ENCODE assay signal across 8 cellular contexts in the genomic region with DNA sequence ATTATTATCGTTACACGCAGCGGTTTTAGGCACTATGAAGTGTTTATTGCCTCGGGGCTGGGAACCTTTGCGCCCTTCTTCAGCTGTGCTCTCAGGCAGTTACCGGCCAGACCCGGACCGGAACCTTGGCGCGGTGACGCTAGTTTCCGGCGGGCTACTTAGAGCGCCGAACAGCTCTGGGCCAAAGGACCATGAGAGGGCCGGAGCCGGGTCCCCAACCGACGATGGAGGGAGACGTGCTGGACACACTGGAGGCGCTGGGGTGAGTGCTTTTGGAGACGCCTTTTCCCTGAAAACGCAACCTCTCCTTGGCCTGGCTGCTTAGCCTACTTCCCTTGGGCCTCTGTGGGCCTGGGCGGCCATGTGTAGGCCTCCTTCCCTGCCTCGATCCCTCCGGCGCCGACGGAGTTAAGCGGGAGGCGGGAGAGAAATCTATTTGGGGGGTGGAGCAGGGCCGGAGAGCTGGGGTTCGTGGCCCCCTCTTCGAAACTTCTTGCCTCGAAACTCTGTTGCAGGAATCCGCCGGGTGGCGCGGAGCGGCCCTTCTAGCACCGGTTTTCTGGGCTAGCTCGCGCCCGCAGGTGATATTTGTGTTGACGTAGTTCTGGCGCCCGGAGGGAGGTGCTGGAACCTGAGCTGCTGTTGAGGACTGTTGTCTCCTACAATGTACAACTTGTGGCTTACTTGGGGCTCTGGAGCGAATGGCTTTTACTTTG. TPM values are rescaled to one million over a fixed set of nuclear protein-coding genes. Genes with fewer than 3 reads are reported as not detected.
DNase-seq lines count a peak whose midpoint lies in the region; FAIRE-seq and TF ChIP-seq lines count a peak whose summit lies in the region.

Gene FAM98B, plus strand, starts transcription at position 157 of the 716 bp plus-strand sequence. Its CDS starts 35 bp downstream, at position 192.

- H3K4me2 ChIP-seq in H9 (ENCODE audit: insufficient read depth, insufficient read length, low read length) (peak within 1 kb of the TSS; percentile 81), neuronal stem cell (ENCODE audit: insufficient read depth, low read length, poor library complexity, severe bottlenecking) (peak within 1 kb of the TSS; percentile 71)

- H3K27me3 Mint-ChIP-seq in H9 (ENCODE audit: low read depth): peaks cover 2% of the 10 kb centered on the region

- no peak within 1 kb of the TSS for H2BK15ac ChIP-seq in H9 (ENCODE audit: low read depth, low read length)
- no peak within 1 kb of the TSS for H2BK15ac ChIP-seq in neuronal stem cell (ENCODE audit: low read length)

- no peak; the same call in 2 of the 3 replicates for TF ChIP-seq CTCF in H9 (conservative IDR thresholded peaks at IDR 0.05)
- TF ChIP-seq CTCF in subcutaneous adipose tissue (IDR thresholded peaks at IDR 0.05; ENCODE audit: low read depth): no peak

- peak within 1 kb of the TSS; percentile 98 to 99 (median 99) for H3K27ac Mint-ChIP-seq in H9

- H3K79me1 ChIP-seq in H9 (ENCODE audit: insufficient read depth, low read depth, low read length, poor library complexity, severe bottlenecking) (peaks cover 15% of the 10 kb centered on the region), neuronal stem cell (ENCODE audit: low read depth, low read length) (peaks cover 4% of the 10 kb centered on the region)

- no peak within 1 kb of the TSS for H2BK120ac ChIP-seq in H9 (ENCODE audit: low read depth, low read length, poor library complexity, severe bottlenecking)
- H2BK120ac ChIP-seq in neuronal stem cell (ENCODE audit: low read depth, low read length): no peak within 1 kb of the TSS

- H3K9me3 ChIP-seq in H9 (ENCODE audit: control insufficient read depth, low read depth, low read length) (no peaks in the 10 kb centered on the region), MG63 (no peaks in the 10 kb centered on the region), neuronal stem cell (replicated peaks in 1 of 2; ENCODE audit: control insufficient read depth in 2 of 2, insufficient read depth in 1 of 2, low read depth in 1 of 2, low read length in 2 of 2) (peaks cover 0 to 1% of the 10 kb centered on the region in 2 donors)

- peaks cover 6 to 8% of the 10 kb centered on the region in 2 experiments for H3K4me1 Mint-ChIP-seq in H9

- FAIRE-seq in frontal cortex (lab: Jason Lieb, UNC): no peak

- H2AFZ ChIP-seq in H9 (ENCODE audit: low read length) (peak within 1 kb of the TSS; percentile 99), neuronal stem cell (ENCODE audit: low read length) (peak within 1 kb of the TSS; percentile 96)

- H3K4ac ChIP-seq in H9 (ENCODE audit: low read depth, low read length): no peak within 1 kb of the TSS; the same call in 1 of the 2 replicates
- H3K4ac ChIP-seq in neuronal stem cell (ENCODE audit: low read length): no peak within 1 kb of the TSS

- no peaks in the 10 kb centered on the region for H3K9me3 Mint-ChIP-seq in H9

- H2BK5ac ChIP-seq in H9 (ENCODE audit: insufficient read length, low read length): peak within 1 kb of the TSS; percentile 47
- peak within 1 kb of the TSS; percentile 26 for H2BK5ac ChIP-seq in neuronal stem cell (ENCODE audit: low read length)

- no peak within 1 kb of the TSS for H3K56ac ChIP-seq in H9 (ENCODE audit: insufficient read length, low read depth, low read length)

- no peak within 1 kb of the TSS for H2BK20ac ChIP-seq in H9 (ENCODE audit: low read depth, low read length, poor library complexity, severe bottlenecking)

- H4K20me1 ChIP-seq in H9 (ENCODE audit: control insufficient read depth, insufficient read depth, insufficient read length): peaks cover 2% of the 10 kb centered on the region

- H4K8ac ChIP-seq in H9 (replicated peaks; ENCODE audit: insufficient read length, low read depth, low read length): no peak within 1 kb of the TSS
- peak within 1 kb of the TSS; percentile 82 for H4K8ac ChIP-seq in neuronal stem cell (ENCODE audit: low read depth, low read length)

- H3K23me2 ChIP-seq in H9 (ENCODE audit: insufficient read length, low read depth, low read length, poor library complexity, severe bottlenecking): peaks cover 5% of the 10 kb centered on the region

- H3K4me3 ChIP-seq in MG63 (peak within 1 kb of the TSS; percentile 92), neuronal stem cell (ENCODE audit: low read length in 2 of 2) (peak within 1 kb of the TSS; percentile 79 to 93)

- peak within 1 kb of the TSS; percentile 96 for H3K9ac ChIP-seq in H9 (ENCODE audit: extremely low read depth, insufficient read length, low read length)
- peak within 1 kb of the TSS; percentile 97 for H3K9ac ChIP-seq in neuronal stem cell (ENCODE audit: low read depth, low read length, poor library complexity)

- H3K14ac ChIP-seq in H9 (ENCODE audit: insufficient read depth, low read length) (peak within 1 kb of the TSS; percentile 100), neuronal stem cell (ENCODE audit: low read length) (peak within 1 kb of the TSS; percentile 98)

- DNase-seq in GDM1 (lab: John Stamatoyannopoulos, UW) (peak; percentile 74), H9 (peak; percentile 89), MG63 (peak; percentile 86), SK-MEL-5 (ENCODE audit: low read depth, low spot score) (peak; percentile 88), frontal cortex (ENCODE audit: low spot score in 2 of 2) (peak; percentile 52 to 67), neuronal stem cell (ENCODE audit: low spot score) (peak; percentile 89)
- peak; percentile 92 for DNase-seq in activated naive CD4-positive, alpha-beta T cell treated with Interleukin-2 at 50 U/mL for 16 hours

- no peak within 1 kb of the TSS for H2AK5ac ChIP-seq in H9 (ENCODE audit: insufficient read length, low read length)
- H2AK5ac ChIP-seq in neuronal stem cell (ENCODE audit: low read depth, low read length): no peak within 1 kb of the TSS

- H3K27ac ChIP-seq in H9 (ENCODE audit: insufficient read length, low read depth, low read length) (peak within 1 kb of the TSS; percentile 84), neuronal stem cell (replicated peaks; ENCODE audit: low read length) (peak within 1 kb of the TSS; percentile 99)

- peaks cover 32% of the 10 kb centered on the region for H3K79me2 ChIP-seq in H9 (ENCODE audit: insufficient read depth, low read length)

- H3K36me3 Mint-ChIP-seq in H9 (ENCODE audit: insufficient read depth in 1 of 3, low read depth in 3 of 3): peaks cover 3% of the 10 kb centered on the region in 3 experiments; a peak in 2 of 7 replicates

- in situ Hi-C loops in SK-MEL-5 (cut with HindIII; ENCODE audit: low pct_unique_long_range_greater_than_20kb, low sequenced_read_pairs): no loop called here

- no CpG with 5 or more reads among the region's 48 CpGs for WGBS in H9 (ENCODE audit: extremely low coverage, insufficient read length, low lambda C conversion rate)
- no CpG with 5 or more reads among the region's 48 CpGs for WGBS in neuronal stem cell (ENCODE audit: extremely low coverage in 2 of 2, insufficient read length in 2 of 2, insufficient replicate concordance in 1 of 2), 2 donors

- H4K5ac ChIP-seq in H9 (ENCODE audit: insufficient read length, low read depth, low read length): peak within 1 kb of the TSS; percentile 48

- H3K27me3 ChIP-seq in H9 (ENCODE audit: insufficient read depth, low read length): no peaks in the 10 kb centered on the region
- H3K27me3 ChIP-seq in MG63: peaks cover 6% of the 10 kb centered on the region
- peaks cover 0 to 8% (median 0%) of the 10 kb centered on the region in 3 experiments for H3K27me3 ChIP-seq in neuronal stem cell (ENCODE audit: control insufficient read depth in 3 of 3, insufficient read depth in 3 of 3, low read depth in 1 of 3, low read length in 3 of 3)

- H3K23ac ChIP-seq in H9 (ENCODE audit: insufficient read length, low read depth, low read length) (no peak within 1 kb of the TSS), neuronal stem cell (ENCODE audit: low read depth, low read length, poor library complexity) (peak within 1 kb of the TSS; percentile 95)

- H2BK12ac ChIP-seq in H9 (ENCODE audit: insufficient read length, low read depth, low read length) (no peak within 1 kb of the TSS), neuronal stem cell (ENCODE audit: low read length) (no peak within 1 kb of the TSS)

- H3T11ph ChIP-seq in H9 (ENCODE audit: low read length): peak within 1 kb of the TSS; percentile 20

- H3K18ac ChIP-seq in H9 (ENCODE audit: insufficient read length, low read depth, low read length): peak within 1 kb of the TSS; percentile 99
- peak within 1 kb of the TSS; percentile 99 for H3K18ac ChIP-seq in neuronal stem cell (ENCODE audit: low read length)

- peaks cover 2% of the 10 kb centered on the region; the same call in 1 of the 2 replicates for H3K36me3 ChIP-seq in MG63
- H3K36me3 ChIP-seq in neuronal stem cell (replicated peaks in 1 of 2; ENCODE audit: control insufficient read depth in 2 of 2, insufficient read depth in 2 of 2, low read length in 2 of 2): peaks cover 1 to 8% of the 10 kb centered on the region in 2 donors

- H3K4me3 Mint-ChIP-seq in H9: peak within 1 kb of the TSS; percentile 91 to 98

- H3K4me1 ChIP-seq in H9 (ENCODE audit: insufficient read depth, low read length): no peaks in the 10 kb centered on the region; the same call in 1 of the 2 replicates
- H3K4me1 ChIP-seq in neuronal stem cell (ENCODE audit: control insufficient read depth in 2 of 2, insufficient read depth in 1 of 2, low read depth in 1 of 2, low read length in 2 of 2): peaks cover 0 to 3% of the 10 kb centered on the region in 2 donors

- H4K91ac ChIP-seq in H9 (ENCODE audit: insufficient read length, low read depth, low read length) (no peak within 1 kb of the TSS), neuronal stem cell (ENCODE audit: low read depth, low read length, poor library complexity) (no peak within 1 kb of the TSS)

RNA-seq across cellular contexts. Expression of gene FAM98B, which starts in this region (rescaled TPM):
- total RNA-seq in H9 (2021) (50.0 and 51.1 TPM in 2 replicates), frontal cortex (37.9 TPM), subcutaneous adipose tissue (10 to 100 TPM; 12.1 to 36.0 (median 13.3) TPM)
- total RNA-seq in MG63 (2014; rRNA removed; shearing (Covaris generic); ENCODE audit: low replicate concordance): 2.2 and 3.7 TPM in 2 replicates
- 10.1 and 12.5 TPM in 2 replicates for total RNA-seq in SK-MEL-5 (2014; rRNA removed; shearing (Covaris generic))
- 9.0 and 15.6 TPM in 2 replicates for polyA plus RNA-seq in SK-MEL-5 (2015; cell fraction: cytosol; rRNA removed)
- 3.5 and 3.8 TPM in 2 replicates for polyA plus RNA-seq in SK-MEL-5 (2015; cell fraction: nucleus; rRNA removed)
- 60.9 TPM for polyA plus RNA-seq in neuronal stem cell (2013, experiment 1 of 2)
- polyA plus RNA-seq in neuronal stem cell (2013, experiment 2 of 2): 58.8 TPM

Comparison
In these comparisons a context has a peak if more than half of its experiments do, and no peak if none do; other contexts are left out.
1. Peak in every context shown above with its lines: DNase-seq, H3K4me3 ChIP-seq and H3K27ac ChIP-seq.